In the genomic region with DNA sequence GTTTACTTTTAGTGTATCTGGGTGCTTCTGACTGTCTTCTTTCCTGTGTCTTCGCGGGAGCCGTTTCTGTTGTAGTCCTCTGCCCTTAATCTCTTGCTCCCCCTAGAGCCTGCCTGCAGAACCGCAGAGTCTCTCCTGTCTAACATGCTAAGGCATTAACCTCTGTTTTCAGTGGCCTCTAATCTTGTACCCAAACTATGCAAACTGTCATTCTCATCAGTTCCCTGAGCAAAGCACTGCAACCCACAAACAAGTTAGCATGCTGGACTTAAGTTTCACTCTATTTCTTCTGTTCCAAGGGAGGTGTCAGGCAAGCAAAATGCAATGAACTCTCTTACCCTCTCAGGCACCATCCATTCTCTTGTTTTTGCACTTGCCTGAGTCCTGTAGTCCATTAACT, we compare ENCODE assay signal across 8 cellular contexts.
DNase-seq lines count a peak whose midpoint lies in the region; ATAC-seq and TF ChIP-seq lines count a peak whose summit lies in the region.

No MANE protein-coding gene starts in this region.

- POLR2A ChIA-PET in HCT116 (lab: Charles Lee) = no interaction called here

- no peak overlapping the region for H3K4me3 ChIP-seq in HCT116 (replicated peaks in 1 of 2; ENCODE audit: low read depth in 1 of 2, low read length in 2 of 2)
- H3K4me3 ChIP-seq in smooth muscle cell = no peak overlapping the region

- intact Hi-C loops in HCT116 (cut with micrococcal nuclease) = loop anchor here (2.0 to 10.0 kb wide), 2 partner anchors 402 to 734 kb away; no protein-coding TSS in a partner anchor

- H3K9me3 ChIP-seq in HCT116 (ENCODE audit: control insufficient read depth in 1 of 2, insufficient read depth in 1 of 2, low read depth in 1 of 2, low read length in 2 of 2) (no peaks in the 10 kb centered on the region), smooth muscle cell (replicated peaks; ENCODE audit: low read depth) (peaks cover 4% of the 10 kb centered on the region)

- H2AFZ ChIP-seq in HCT116 (ENCODE audit: low read depth, low read length, poor library complexity, severe bottlenecking) = peak overlapping the region; percentile 4
- H2AFZ ChIP-seq in smooth muscle cell (ENCODE audit: low read depth) = no peak overlapping the region

- no peaks in the 10 kb centered on the region for H3K4me1 ChIP-seq in HCT116 (ENCODE audit: control insufficient read depth in 1 of 2, insufficient read depth in 2 of 2, low read length in 2 of 2)
- no peaks in the 10 kb centered on the region for H3K4me1 ChIP-seq in smooth muscle cell (ENCODE audit: low read depth)

- no peak overlapping the region for H3K27ac ChIP-seq in HCT116 (ENCODE audit: low read depth, low read length)
- H3K27ac ChIP-seq in epithelial cell of prostate = no peak overlapping the region
- H3K27ac ChIP-seq in smooth muscle cell (ENCODE audit: low read depth) = no peak overlapping the region

- RAD21 ChIA-PET in HCT116 (lab: Charles Lee; ENCODE audit: low non-redundant PET in 1 of 2, low total read pairs in 2 of 2, uncharacterized antibody in 2 of 2, unreplicated experiment in 2 of 2) = no interaction called here

- CTCF ChIA-PET in HCT116 (lab: Charles Lee) = no interaction called here

- no TSS peak for BruUV-seq in HCT116 (replicated peaks; lab: Mats Ljungman, UMichigan)

- H3F3A ChIP-seq in smooth muscle cell (ENCODE audit: low read depth) = no peaks in the 10 kb centered on the region

- H3K79me2 ChIP-seq in HCT116 (ENCODE audit: insufficient read depth, low read length) (no peaks in the 10 kb centered on the region), smooth muscle cell (ENCODE audit: low read depth) (no peaks in the 10 kb centered on the region)

- H3K36me3 ChIP-seq in HCT116 (ENCODE audit: control insufficient read depth in 1 of 2, insufficient read depth in 2 of 2, low read length in 2 of 2) = no peaks in the 10 kb centered on the region
- H3K36me3 ChIP-seq in smooth muscle cell (ENCODE audit: low read depth) = no peaks in the 10 kb centered on the region

- no peaks in the 10 kb centered on the region for H4K20me1 ChIP-seq in HCT116 (ENCODE audit: insufficient read depth)
- no peaks in the 10 kb centered on the region for H4K20me1 ChIP-seq in smooth muscle cell (ENCODE audit: low read depth)

- 19% methylated on average over 4 of the region's 4 CpGs for WGBS in smooth muscle cell (ENCODE audit: low lambda C conversion rate)

- peak; percentile 87 for TF ChIP-seq RAD21 in HCT116 (IDR thresholded peaks at IDR 0.05; ENCODE audit: low read depth)

- DNase-seq in HCT116 (ENCODE audit: low read depth, low spot score) (peak; percentile 54), NCI-H82 (lab: John Stamatoyannopoulos, UW) (peak; percentile 62), epithelial cell of prostate (ENCODE audit: low read depth, low spot score) (peak; percentile 0), smooth muscle cell (lab: John Stamatoyannopoulos, UW; ENCODE audit: unreplicated experiment) (no peak), activated gamma-delta T cell (lab: John Stamatoyannopoulos, UW) (no peak), Ammon's horn (ENCODE audit: low spot score) (no peak)

- H3K27me3 ChIP-seq in HCT116 (ENCODE audit: insufficient read depth, low read length) (no peaks in the 10 kb centered on the region), smooth muscle cell (ENCODE audit: low read depth) (no peaks in the 10 kb centered on the region)

- no peaks in the 10 kb centered on the region for H3K9me2 ChIP-seq in HCT116 (ENCODE audit: insufficient read depth)

- H3K9ac ChIP-seq in HCT116 (ENCODE audit: low read length) (no peak overlapping the region), smooth muscle cell (ENCODE audit: low read depth) (no peak overlapping the region)

- peak; percentile 81 for TF ChIP-seq CTCF in GM12874 (IDR thresholded peaks at IDR 0.05; ENCODE audit: insufficient read depth, low read depth, low read length)
- peak; percentile 54 to 95 (median 94); a peak in 5 of 6 replicates for TF ChIP-seq CTCF in HCT116 (IDR thresholded peaks at IDR 0.05 in 2 of 3, conservative IDR thresholded peaks at IDR 0.05 in 1 of 3; ENCODE audit: borderline replicate concordance in 1 of 3, insufficient read depth in 1 of 3, low read depth in 2 of 3, low read length in 2 of 3)
- TF ChIP-seq CTCF in smooth muscle cell (IDR thresholded peaks at IDR 0.05; ENCODE audit: borderline replicate concordance, insufficient read depth, poor library complexity, severe bottlenecking) = peak; percentile 40

- TF ChIP-seq POLR2A in HCT116 (IDR thresholded peaks at IDR 0.05; ENCODE audit: borderline replicate concordance, extremely low read depth, insufficient read depth, insufficient read length) = no peak

- ATAC-seq in HCT116 (peak; percentile 100), HG03460 (IDR thresholded peaks at IDR 0.05; ENCODE audit: unreplicated experiment) (no peak)

- peak overlapping the region; percentile 31 for H3K4me2 ChIP-seq in HCT116 (ENCODE audit: low read length)
- H3K4me2 ChIP-seq in smooth muscle cell = no peak overlapping the region

TF ChIP-seq in HCT116, 20 proteins besides CTCF, POLR2A, EP300 and RAD21:
- TF ChIP-seq ELF1 (IDR thresholded peaks at IDR 0.05; ENCODE audit: borderline replicate concordance, low read depth) (no peak), SIN3A (IDR thresholded peaks at IDR 0.05; ENCODE audit: low read depth) (no peak), POLR2AphosphoS5 (IDR thresholded peaks at IDR 0.05; ENCODE audit: low read depth, low read length) (no peak), SP1 (IDR thresholded peaks at IDR 0.05; ENCODE audit: low read depth) (no peak), JUND (IDR thresholded peaks at IDR 0.05) (no peak), EZH2 (IDR thresholded peaks at IDR 0.05) (no peak), ZFX (IDR thresholded peaks at IDR 0.05) (no peak)
- TF ChIP-seq, protein P1, sequence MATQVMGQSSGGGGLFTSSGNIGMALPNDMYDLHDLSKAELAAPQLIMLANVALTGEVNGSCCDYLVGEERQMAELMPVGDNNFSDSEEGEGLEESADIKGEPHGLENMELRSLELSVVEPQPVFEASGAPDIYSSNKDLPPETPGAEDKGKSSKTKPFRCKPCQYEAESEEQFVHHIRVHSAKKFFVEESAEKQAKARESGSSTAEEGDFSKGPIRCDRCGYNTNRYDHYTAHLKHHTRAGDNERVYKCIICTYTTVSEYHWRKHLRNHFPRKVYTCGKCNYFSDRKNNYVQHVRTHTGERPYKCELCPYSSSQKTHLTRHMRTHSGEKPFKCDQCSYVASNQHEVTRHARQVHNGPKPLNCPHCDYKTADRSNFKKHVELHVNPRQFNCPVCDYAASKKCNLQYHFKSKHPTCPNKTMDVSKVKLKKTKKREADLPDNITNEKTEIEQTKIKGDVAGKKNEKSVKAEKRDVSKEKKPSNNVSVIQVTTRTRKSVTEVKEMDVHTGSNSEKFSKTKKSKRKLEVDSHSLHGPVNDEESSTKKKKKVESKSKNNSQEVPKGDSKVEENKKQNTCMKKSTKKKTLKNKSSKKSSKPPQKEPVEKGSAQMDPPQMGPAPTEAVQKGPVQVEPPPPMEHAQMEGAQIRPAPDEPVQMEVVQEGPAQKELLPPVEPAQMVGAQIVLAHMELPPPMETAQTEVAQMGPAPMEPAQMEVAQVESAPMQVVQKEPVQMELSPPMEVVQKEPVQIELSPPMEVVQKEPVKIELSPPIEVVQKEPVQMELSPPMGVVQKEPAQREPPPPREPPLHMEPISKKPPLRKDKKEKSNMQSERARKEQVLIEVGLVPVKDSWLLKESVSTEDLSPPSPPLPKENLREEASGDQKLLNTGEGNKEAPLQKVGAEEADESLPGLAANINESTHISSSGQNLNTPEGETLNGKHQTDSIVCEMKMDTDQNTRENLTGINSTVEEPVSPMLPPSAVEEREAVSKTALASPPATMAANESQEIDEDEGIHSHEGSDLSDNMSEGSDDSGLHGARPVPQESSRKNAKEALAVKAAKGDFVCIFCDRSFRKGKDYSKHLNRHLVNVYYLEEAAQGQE (IDR thresholded peaks at IDR 0.05; ENCODE audit: low read depth) = no peak
- TF ChIP-seq, protein P2, sequence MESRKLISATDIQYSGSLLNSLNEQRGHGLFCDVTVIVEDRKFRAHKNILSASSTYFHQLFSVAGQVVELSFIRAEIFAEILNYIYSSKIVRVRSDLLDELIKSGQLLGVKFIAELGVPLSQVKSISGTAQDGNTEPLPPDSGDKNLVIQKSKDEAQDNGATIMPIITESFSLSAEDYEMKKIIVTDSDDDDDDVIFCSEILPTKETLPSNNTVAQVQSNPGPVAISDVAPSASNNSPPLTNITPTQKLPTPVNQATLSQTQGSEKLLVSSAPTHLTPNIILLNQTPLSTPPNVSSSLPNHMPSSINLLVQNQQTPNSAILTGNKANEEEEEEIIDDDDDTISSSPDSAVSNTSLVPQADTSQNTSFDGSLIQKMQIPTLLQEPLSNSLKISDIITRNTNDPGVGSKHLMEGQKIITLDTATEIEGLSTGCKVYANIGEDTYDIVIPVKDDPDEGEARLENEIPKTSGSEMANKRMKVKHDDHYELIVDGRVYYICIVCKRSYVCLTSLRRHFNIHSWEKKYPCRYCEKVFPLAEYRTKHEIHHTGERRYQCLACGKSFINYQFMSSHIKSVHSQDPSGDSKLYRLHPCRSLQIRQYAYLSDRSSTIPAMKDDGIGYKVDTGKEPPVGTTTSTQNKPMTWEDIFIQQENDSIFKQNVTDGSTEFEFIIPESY (IDR thresholded peaks at IDR 0.05; ENCODE audit: extremely low read depth, insufficient replicate concordance, low read length) = no peak
- TF ChIP-seq, protein P3, sequence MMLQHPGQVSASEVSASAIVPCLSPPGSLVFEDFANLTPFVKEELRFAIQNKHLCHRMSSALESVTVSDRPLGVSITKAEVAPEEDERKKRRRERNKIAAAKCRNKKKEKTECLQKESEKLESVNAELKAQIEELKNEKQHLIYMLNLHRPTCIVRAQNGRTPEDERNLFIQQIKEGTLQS (IDR thresholded peaks at IDR 0.05) = no peak

Comparison
In these comparisons a context has a peak if more than half of its experiments do, and no peak if none do; other contexts are left out.
1. CTCF ChIP-seq: peak in every context shown above with its lines; median percentile 94 in HCT116; 81 in GM12874; 40 in smooth muscle cell.
2. DNase-seq: peak in HCT116 (single experiment), NCI-H82 (single experiment) and epithelial cell of prostate (single experiment); none in smooth muscle cell (single experiment), activated gamma-delta T cell (single experiment) and Ammon's horn (single experiment).